ENCODE assay signal across 2 cellular contexts in the genomic region with DNA sequence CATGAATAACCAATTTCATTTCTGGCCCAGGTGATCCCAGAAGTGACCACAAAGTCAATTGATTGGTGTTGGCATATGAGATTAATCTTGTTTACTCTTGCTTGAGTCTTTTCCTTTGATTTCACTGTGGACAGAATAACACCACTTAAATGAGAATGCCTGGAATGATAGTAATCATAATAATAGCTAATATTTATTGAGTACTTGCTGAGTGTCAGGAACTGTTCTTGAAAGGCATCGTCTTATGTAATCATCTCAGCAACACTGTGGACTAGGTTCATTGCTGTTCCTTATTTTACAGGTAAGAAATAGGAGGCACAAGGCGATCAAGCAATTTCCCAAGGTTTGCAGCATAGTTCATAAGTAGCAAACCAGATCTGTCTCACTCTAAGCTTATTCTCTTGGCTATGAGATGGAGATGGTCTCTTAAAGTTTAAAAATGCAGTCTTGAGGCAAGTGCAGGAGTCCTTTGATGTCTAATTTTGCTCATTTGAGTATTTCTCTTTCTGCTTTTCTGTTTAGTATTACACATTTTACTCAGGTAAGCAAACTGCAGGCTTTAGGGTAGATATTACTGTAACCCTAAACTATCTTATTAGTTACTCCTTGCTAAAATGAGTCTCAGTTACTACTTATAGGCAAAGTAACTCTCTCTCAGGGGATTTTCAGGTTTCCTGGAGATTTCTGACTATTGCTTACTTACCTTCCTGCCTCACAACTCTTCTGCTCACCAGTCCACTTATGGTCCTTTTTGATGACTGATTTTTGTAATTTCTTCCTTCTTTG.
A peak's percentile ranks its signal among the peaks of the same experiment; 100 is the strongest.
TF ChIP-seq lines count a peak whose summit lies in the region.

No MANE protein-coding gene starts in this region.

TF ChIP-seq in A549, 52 proteins besides CTCF, POLR2A, EP300 and RAD21 (continued from another document):
- TF ChIP-seq GATA3 (IDR thresholded peaks at IDR 0.05; ENCODE audit: borderline replicate concordance), result peak; percentile 65
- TF ChIP-seq, protein P1, sequence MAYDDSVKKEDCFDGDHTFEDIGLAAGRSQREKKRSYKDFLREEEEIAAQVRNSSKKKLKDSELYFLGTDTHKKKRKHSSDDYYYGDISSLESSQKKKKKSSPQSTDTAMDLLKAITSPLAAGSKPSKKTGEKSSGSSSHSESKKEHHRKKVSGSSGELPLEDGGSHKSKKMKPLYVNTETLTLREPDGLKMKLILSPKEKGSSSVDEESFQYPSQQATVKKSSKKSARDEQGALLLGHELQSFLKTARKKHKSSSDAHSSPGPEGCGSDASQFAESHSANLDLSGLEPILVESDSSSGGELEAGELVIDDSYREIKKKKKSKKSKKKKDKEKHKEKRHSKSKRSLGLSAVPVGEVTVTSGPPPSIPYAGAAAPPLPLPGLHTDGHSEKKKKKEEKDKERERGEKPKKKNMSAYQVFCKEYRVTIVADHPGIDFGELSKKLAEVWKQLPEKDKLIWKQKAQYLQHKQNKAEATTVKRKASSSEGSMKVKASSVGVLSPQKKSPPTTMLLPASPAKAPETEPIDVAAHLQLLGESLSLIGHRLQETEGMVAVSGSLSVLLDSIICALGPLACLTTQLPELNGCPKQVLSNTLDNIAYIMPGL (CRISPR knock-in tag; IDR thresholded peaks at IDR 0.05; ENCODE audit: borderline replicate concordance), result no peak

TF ChIP-seq in HepG2, 621 proteins besides CTCF, POLR2A, EP300 and RAD21 (continued from another document and continues in another):
- TF ChIP-seq, protein P2, sequence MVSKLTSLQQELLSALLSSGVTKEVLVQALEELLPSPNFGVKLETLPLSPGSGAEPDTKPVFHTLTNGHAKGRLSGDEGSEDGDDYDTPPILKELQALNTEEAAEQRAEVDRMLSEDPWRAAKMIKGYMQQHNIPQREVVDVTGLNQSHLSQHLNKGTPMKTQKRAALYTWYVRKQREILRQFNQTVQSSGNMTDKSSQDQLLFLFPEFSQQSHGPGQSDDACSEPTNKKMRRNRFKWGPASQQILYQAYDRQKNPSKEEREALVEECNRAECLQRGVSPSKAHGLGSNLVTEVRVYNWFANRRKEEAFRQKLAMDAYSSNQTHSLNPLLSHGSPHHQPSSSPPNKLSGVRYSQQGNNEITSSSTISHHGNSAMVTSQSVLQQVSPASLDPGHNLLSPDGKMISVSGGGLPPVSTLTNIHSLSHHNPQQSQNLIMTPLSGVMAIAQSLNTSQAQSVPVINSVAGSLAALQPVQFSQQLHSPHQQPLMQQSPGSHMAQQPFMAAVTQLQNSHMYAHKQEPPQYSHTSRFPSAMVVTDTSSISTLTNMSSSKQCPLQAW (CRISPR knock-in tag; IDR thresholded peaks at IDR 0.05), result no peak; the same call in 1 of the 2 replicates
- TF ChIP-seq MEIS1 (CRISPR knock-in tag; IDR thresholded peaks at IDR 0.05; ENCODE audit: borderline replicate concordance) (peak; percentile 60; the same call in 1 of the 2 replicates), ARID2 (CRISPR knock-in tag; IDR thresholded peaks at IDR 0.05; ENCODE audit: borderline replicate concordance) (no peak), TOPORS (CRISPR knock-in tag; IDR thresholded peaks at IDR 0.05) (no peak), ZNF484 (CRISPR knock-in tag; IDR thresholded peaks at IDR 0.05; ENCODE audit: borderline replicate concordance, low read depth) (no peak), TBX2 (CRISPR knock-in tag; IDR thresholded peaks at IDR 0.05; ENCODE audit: borderline replicate concordance) (peak; percentile 96), MAFG (CRISPR knock-in tag; IDR thresholded peaks at IDR 0.05) (no peak), ZBTB1 (CRISPR knock-in tag; IDR thresholded peaks at IDR 0.05; ENCODE audit: borderline replicate concordance) (no peak), ZNF549 (CRISPR knock-in tag; IDR thresholded peaks at IDR 0.05) (no peak), ERF (CRISPR knock-in tag; IDR thresholded peaks at IDR 0.05) (peak; percentile 71), ONECUT2 (CRISPR knock-in tag; IDR thresholded peaks at IDR 0.05) (peak; percentile 83), MAZ (IDR thresholded peaks at IDR 0.05; ENCODE audit: borderline replicate concordance, low read depth, low read length) (no peak), MAZ (CRISPR knock-in tag; IDR thresholded peaks at IDR 0.05; ENCODE audit: low read depth) (no peak), SRF (IDR thresholded peaks at IDR 0.05; ENCODE audit: low read depth, low read length) (no peak), ZNF24 (IDR thresholded peaks at IDR 0.05) (0 out of 2 replicates have a peak, but pooled peaks have one; percentile 42), AKAP8 (CRISPR knock-in tag; IDR thresholded peaks at IDR 0.05) (no peak), ATRX (CRISPR knock-in tag; IDR thresholded peaks at IDR 0.05; ENCODE audit: borderline replicate concordance) (no peak), GPN1 (CRISPR knock-in tag; IDR thresholded peaks at IDR 0.05; ENCODE audit: borderline replicate concordance) (no peak), ZFP36L2 (CRISPR knock-in tag; IDR thresholded peaks at IDR 0.05) (no peak), MXI1 (IDR thresholded peaks at IDR 0.05; ENCODE audit: borderline replicate concordance, low read depth, low read length) (no peak), THYN1 (CRISPR knock-in tag; IDR thresholded peaks at IDR 0.05; ENCODE audit: borderline replicate concordance, low read depth) (no peak), AGO2 (optimal IDR thresholded peaks at IDR 0.05; ENCODE audit: low read depth, low read length) (no peak), MTA1 (CRISPR knock-in tag; IDR thresholded peaks at IDR 0.05; ENCODE audit: borderline replicate concordance) (no peak; the same call in 1 of the 2 replicates), CHD4 (IDR thresholded peaks at IDR 0.05; ENCODE audit: borderline replicate concordance, low read length) (no peak), ZNF431 (CRISPR knock-in tag; IDR thresholded peaks at IDR 0.05; ENCODE audit: borderline replicate concordance, low read depth) (no peak), ZNF468 (CRISPR knock-in tag; IDR thresholded peaks at IDR 0.05) (no peak), ZNF441 (CRISPR knock-in tag; IDR thresholded peaks at IDR 0.05; ENCODE audit: borderline replicate concordance) (no peak), ZNF160 (CRISPR knock-in tag; IDR thresholded peaks at IDR 0.05) (no peak), ZNF136 (CRISPR knock-in tag; IDR thresholded peaks at IDR 0.05; ENCODE audit: low read depth) (no peak), KDM3A (CRISPR knock-in tag; IDR thresholded peaks at IDR 0.05; ENCODE audit: low read depth) (0 out of 2 replicates have a peak, but pooled peaks have one; percentile 22), SNAI1 (CRISPR knock-in tag; IDR thresholded peaks at IDR 0.05; ENCODE audit: borderline replicate concordance) (no peak), ZNF670 (CRISPR knock-in tag; IDR thresholded peaks at IDR 0.05; ENCODE audit: borderline replicate concordance) (0 out of 2 replicates have a peak, but pooled peaks have one; percentile 55), MEIS2 (CRISPR knock-in tag; IDR thresholded peaks at IDR 0.05) (no peak), NFYB (CRISPR knock-in tag; IDR thresholded peaks at IDR 0.05) (no peak), RARA (CRISPR knock-in tag; IDR thresholded peaks at IDR 0.05) (peak; percentile 96), ZNF274 (CRISPR knock-in tag; IDR thresholded peaks at IDR 0.05) (no peak), NPAS2 (CRISPR knock-in tag; IDR thresholded peaks at IDR 0.05; ENCODE audit: borderline replicate concordance) (no peak), CREM (IDR thresholded peaks at IDR 0.05) (peak; percentile 95), CREM (CRISPR knock-in tag; IDR thresholded peaks at IDR 0.05) (no peak), ZNF841 (CRISPR knock-in tag; IDR thresholded peaks at IDR 0.05; ENCODE audit: borderline replicate concordance) (no peak), RBFOX2 (IDR thresholded peaks at IDR 0.05; ENCODE audit: low read depth, low read length) (no peak; the same call in 1 of the 2 replicates), TCF7L2 (IDR thresholded peaks at IDR 0.05; ENCODE audit: low read depth, low read length) (peak; percentile 55), PRPF4 (IDR thresholded peaks at IDR 0.05; ENCODE audit: low read depth, low read length, poor library complexity, severe bottlenecking) (no peak), NRL (CRISPR knock-in tag; IDR thresholded peaks at IDR 0.05; ENCODE audit: borderline replicate concordance) (no peak), ZNF367 (CRISPR knock-in tag; IDR thresholded peaks at IDR 0.05; ENCODE audit: borderline replicate concordance) (no peak), ELF3 (CRISPR knock-in tag; IDR thresholded peaks at IDR 0.05) (peak; percentile 49; the same call in 1 of the 2 replicates), ZNF543 (CRISPR knock-in tag; IDR thresholded peaks at IDR 0.05) (peak; percentile 59; the same call in 1 of the 2 replicates), ZNF180 (CRISPR knock-in tag; IDR thresholded peaks at IDR 0.05; ENCODE audit: borderline replicate concordance, low read depth) (no peak), LCORL (IDR thresholded peaks at IDR 0.05) (no peak), LCORL (CRISPR knock-in tag; IDR thresholded peaks at IDR 0.05) (peak; percentile 49; the same call in 1 of the 2 replicates), ZNF460 (CRISPR knock-in tag; IDR thresholded peaks at IDR 0.05; ENCODE audit: borderline replicate concordance) (no peak)
- TF ChIP-seq, protein P3, sequence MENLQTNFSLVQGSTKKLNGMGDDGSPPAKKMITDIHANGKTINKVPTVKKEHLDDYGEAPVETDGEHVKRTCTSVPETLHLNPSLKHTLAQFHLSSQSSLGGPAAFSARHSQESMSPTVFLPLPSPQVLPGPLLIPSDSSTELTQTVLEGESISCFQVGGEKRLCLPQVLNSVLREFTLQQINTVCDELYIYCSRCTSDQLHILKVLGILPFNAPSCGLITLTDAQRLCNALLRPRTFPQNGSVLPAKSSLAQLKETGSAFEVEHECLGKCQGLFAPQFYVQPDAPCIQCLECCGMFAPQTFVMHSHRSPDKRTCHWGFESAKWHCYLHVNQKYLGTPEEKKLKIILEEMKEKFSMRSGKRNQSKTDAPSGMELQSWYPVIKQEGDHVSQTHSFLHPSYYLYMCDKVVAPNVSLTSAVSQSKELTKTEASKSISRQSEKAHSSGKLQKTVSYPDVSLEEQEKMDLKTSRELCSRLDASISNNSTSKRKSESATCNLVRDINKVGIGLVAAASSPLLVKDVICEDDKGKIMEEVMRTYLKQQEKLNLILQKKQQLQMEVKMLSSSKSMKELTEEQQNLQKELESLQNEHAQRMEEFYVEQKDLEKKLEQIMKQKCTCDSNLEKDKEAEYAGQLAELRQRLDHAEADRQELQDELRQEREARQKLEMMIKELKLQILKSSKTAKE (CRISPR knock-in tag; IDR thresholded peaks at IDR 0.05; ENCODE audit: borderline replicate concordance), result peak; percentile 76; the same call in 1 of the 2 replicates
- TF ChIP-seq, protein P4, sequence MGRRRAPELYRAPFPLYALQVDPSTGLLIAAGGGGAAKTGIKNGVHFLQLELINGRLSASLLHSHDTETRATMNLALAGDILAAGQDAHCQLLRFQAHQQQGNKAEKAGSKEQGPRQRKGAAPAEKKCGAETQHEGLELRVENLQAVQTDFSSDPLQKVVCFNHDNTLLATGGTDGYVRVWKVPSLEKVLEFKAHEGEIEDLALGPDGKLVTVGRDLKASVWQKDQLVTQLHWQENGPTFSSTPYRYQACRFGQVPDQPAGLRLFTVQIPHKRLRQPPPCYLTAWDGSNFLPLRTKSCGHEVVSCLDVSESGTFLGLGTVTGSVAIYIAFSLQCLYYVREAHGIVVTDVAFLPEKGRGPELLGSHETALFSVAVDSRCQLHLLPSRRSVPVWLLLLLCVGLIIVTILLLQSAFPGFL (CRISPR knock-in tag; IDR thresholded peaks at IDR 0.05), result no peak
- TF ChIP-seq, protein P5, sequence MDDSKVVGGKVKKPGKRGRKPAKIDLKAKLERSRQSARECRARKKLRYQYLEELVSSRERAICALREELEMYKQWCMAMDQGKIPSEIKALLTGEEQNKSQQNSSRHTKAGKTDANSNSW (CRISPR knock-in tag; IDR thresholded peaks at IDR 0.05; ENCODE audit: borderline replicate concordance), result no peak
- TF ChIP-seq, protein P6, sequence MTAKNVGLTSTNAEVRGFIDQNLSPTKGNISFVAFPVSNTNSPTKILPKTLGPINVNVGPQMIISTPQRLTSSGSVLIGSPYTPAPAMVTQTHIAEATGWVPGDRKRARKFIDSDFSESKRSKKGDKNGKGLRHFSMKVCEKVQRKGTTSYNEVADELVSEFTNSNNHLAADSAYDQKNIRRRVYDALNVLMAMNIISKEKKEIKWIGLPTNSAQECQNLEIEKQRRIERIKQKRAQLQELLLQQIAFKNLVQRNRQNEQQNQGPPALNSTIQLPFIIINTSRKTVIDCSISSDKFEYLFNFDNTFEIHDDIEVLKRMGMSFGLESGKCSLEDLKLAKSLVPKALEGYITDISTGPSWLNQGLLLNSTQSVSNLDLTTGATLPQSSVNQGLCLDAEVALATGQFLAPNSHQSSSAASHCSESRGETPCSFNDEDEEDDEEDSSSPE (CRISPR knock-in tag; IDR thresholded peaks at IDR 0.05), result no peak
- TF ChIP-seq, protein P7, sequence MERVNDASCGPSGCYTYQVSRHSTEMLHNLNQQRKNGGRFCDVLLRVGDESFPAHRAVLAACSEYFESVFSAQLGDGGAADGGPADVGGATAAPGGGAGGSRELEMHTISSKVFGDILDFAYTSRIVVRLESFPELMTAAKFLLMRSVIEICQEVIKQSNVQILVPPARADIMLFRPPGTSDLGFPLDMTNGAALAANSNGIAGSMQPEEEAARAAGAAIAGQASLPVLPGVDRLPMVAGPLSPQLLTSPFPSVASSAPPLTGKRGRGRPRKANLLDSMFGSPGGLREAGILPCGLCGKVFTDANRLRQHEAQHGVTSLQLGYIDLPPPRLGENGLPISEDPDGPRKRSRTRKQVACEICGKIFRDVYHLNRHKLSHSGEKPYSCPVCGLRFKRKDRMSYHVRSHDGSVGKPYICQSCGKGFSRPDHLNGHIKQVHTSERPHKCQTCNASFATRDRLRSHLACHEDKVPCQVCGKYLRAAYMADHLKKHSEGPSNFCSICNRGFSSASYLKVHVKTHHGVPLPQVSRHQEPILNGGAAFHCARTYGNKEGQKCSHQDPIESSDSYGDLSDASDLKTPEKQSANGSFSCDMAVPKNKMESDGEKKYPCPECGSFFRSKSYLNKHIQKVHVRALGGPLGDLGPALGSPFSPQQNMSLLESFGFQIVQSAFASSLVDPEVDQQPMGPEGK (CRISPR knock-in tag; IDR thresholded peaks at IDR 0.05), result peak; percentile 49; the same call in 1 of the 2 replicates
- TF ChIP-seq, protein P8, sequence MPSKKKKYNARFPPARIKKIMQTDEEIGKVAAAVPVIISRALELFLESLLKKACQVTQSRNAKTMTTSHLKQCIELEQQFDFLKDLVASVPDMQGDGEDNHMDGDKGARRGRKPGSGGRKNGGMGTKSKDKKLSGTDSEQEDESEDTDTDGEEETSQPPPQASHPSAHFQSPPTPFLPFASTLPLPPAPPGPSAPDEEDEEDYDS (CRISPR knock-in tag; IDR thresholded peaks at IDR 0.05), result 0 out of 2 replicates have a peak, but pooled peaks have one; percentile 16
- TF ChIP-seq, protein P9, sequence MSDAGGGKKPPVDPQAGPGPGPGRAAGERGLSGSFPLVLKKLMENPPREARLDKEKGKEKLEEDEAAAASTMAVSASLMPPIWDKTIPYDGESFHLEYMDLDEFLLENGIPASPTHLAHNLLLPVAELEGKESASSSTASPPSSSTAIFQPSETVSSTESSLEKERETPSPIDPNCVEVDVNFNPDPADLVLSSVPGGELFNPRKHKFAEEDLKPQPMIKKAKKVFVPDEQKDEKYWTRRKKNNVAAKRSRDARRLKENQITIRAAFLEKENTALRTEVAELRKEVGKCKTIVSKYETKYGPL (CRISPR knock-in tag; IDR thresholded peaks at IDR 0.05), result no peak; the same call in 1 of the 2 replicates
- TF ChIP-seq, protein P10, sequence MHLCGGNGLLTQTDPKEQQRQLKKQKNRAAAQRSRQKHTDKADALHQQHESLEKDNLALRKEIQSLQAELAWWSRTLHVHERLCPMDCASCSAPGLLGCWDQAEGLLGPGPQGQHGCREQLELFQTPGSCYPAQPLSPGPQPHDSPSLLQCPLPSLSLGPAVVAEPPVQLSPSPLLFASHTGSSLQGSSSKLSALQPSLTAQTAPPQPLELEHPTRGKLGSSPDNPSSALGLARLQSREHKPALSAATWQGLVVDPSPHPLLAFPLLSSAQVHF (CRISPR knock-in tag; IDR thresholded peaks at IDR 0.05), result no peak
